Comparison of ENCODE assay signal across 17 cellular contexts in the genomic region with DNA sequence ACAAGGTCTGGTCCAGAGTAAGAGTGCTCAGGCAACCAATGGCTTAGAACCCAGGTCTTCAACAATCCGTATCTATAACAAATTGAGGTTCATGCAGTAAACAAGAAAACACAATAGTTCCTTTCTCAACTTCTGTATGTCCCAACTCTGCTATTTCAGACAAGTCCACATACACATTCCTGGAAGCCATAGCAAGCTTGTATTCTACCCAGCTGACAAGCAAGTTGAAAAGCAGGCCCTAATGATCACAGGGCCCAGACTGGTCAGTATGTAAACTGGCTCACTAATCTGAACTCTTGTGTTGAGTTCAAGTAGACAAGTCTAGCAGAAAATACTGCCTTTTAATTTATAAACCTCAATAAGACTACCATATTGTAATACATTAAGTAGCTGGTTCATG.
"Had no signal": no experiment of that assay in that cellular context is flagged by ENCODE, and none has a peak within 500 bp of the region (broad histone marks: within the 10 kb centered on the region; RNA-seq: fewer than 3 reads in every experiment).

No MANE protein-coding gene starts in this region.

- H3K27ac Mint-ChIP-seq: activated B cell treated with CpG ODN at 0.5 μM for 24 hours; activated CD8-positive, alpha-beta T cell treated with anti-CD3 and anti-CD28 coated beads, Interleukin-2, amount 10 ng/mL, durations not matched to agents 7 days and 5 days; activated naive CD4-positive, alpha-beta T cell treated with anti-CD3 and anti-CD28 coated beads, Interleukin-2, amount 50 U/mL, for 72 hours; mesothelial cell of epicardium; stimulated activated memory B cell treated with anti-CD40 and anti-IgM and Interleukin-4, amounts not matched to agents 10 μg/mL and 1 μg/mL and 100 μg/mL, for 72 hours; T-helper 2 cell treated with Interferon-gamma antibody and Interleukin-4, amounts not matched to agents 5 μg/mL and 100 μg/mL, for 36 hours had no signal

- H3K4me3 Mint-ChIP-seq: activated B cell treated with CpG ODN at 0.5 μM for 24 hours; activated CD8-positive, alpha-beta T cell treated with anti-CD3 and anti-CD28 coated beads, Interleukin-2, amount 10 ng/mL, durations not matched to agents 7 days and 5 days; mesothelial cell of epicardium; stimulated activated memory B cell treated with anti-CD40 and anti-IgM and Interleukin-4, amounts not matched to agents 10 μg/mL and 1 μg/mL and 100 μg/mL, for 72 hours; T-helper 2 cell treated with Interferon-gamma antibody and Interleukin-4, amounts not matched to agents 5 μg/mL and 100 μg/mL, for 36 hours had no signal

- ATAC-seq: activated CD8-positive, alpha-beta T cell treated with anti-CD3 and anti-CD28 coated beads, Interleukin-2, amount 10 ng/mL, durations not matched to agents 7 days and 5 days; activated naive CD4-positive, alpha-beta T cell treated with anti-CD3 and anti-CD28 coated beads, Interleukin-2, amount 50 U/mL, for 72 hours; esophagus mucosa; stimulated activated memory B cell treated with anti-CD40 and anti-IgM and Interleukin-4, amounts not matched to agents 10 μg/mL and 1 μg/mL and 100 μg/mL, for 72 hours had no signal

- H3K27me3 Mint-ChIP-seq: activated B cell treated with CpG ODN at 0.5 μM for 24 hours; stimulated activated memory B cell treated with anti-CD40 and anti-IgM and Interleukin-4, amounts not matched to agents 10 μg/mL and 1 μg/mL and 100 μg/mL, for 72 hours had no signal

- H3K9me3 ChIP-seq: tibial nerve had no signal

- H3K27me3 ChIP-seq: tibial nerve had no signal

- DNase-seq: activated B cell treated with CpG ODN at 0.5 μM for 24 hours; activated CD4-positive, alpha-beta T cell treated with anti-CD3 and anti-CD28 coated beads for 48 hours; activated CD8-positive, alpha-beta memory T cell treated with anti-CD3 and anti-CD28 coated beads, Interleukin-2, amount 50 U/mL, for 4 hours; activated CD8-positive, alpha-beta T cell treated with anti-CD3 and anti-CD28 coated beads, Interleukin-2, amount 10 ng/mL, durations not matched to agents 7 days and 5 days; activated gamma-delta T cell; activated T-cell treated with anti-CD3 and anti-CD28 coated beads, Interleukin-2, amount 50 U/mL, for 48 hours; amniotic stem cell; caudate nucleus; glutamatergic neuron; SW 1271 had no signal

- H3K27ac ChIP-seq: coronary artery had no signal

- H3K4me3 ChIP-seq: coronary artery, tibial nerve had no signal
